9 cellular contexts compared by ENCODE assay signal in genomic region chr3:186636536-186636935, GRCh38. TPM values are rescaled to one million over a fixed set of nuclear protein-coding genes. Genes with fewer than 3 reads are reported as not detected.
"Had no signal": no experiment of that assay in that cellular context is flagged by ENCODE, and none has a peak within 500 bp of the region (broad histone marks: within the 10 kb centered on the region; RNA-seq: fewer than 3 reads in every experiment).

No MANE protein-coding gene starts in this region.

- H3K4me3 Mint-ChIP-seq: IgD-negative memory B cell had no signal

- FAIRE-seq: HepG2, HTR-8/SVneo, K562 had no signal

- H3K27ac ChIP-seq: HL-60 had no signal

- ATAC-seq: HepG2, K562 had no signal

- H3K27ac Mint-ChIP-seq: IgD-negative memory B cell had no signal

- H3K4me3 ChIP-seq: K562 had no signal

- H3K4me1 Mint-ChIP-seq: IgD-negative memory B cell had no signal

- DNase-seq: IMR-90, KBM-7, KG1 had no signal

RNA-seq across cellular contexts. Expression of gene FETUB, which starts 3.7 kb away (rescaled TPM):
- total RNA-seq: HT-29, IMR-90, K562 had no signal
- polyA plus RNA-seq: IgD-negative memory B cell, IMR-90, K562 had no signal

RNA-seq across cellular contexts. Expression of gene AHSG, which starts 23.7 kb away (rescaled TPM):
- total RNA-seq: HT-29, IMR-90 had no signal
- polyA plus RNA-seq: IgD-negative memory B cell, IMR-90, K562 had no signal

RNA-seq across cellular contexts. Expression of gene HRG, which starts 29.3 kb away (rescaled TPM):
- total RNA-seq: HT-29, IMR-90, K562 had no signal
- polyA plus RNA-seq: IgD-negative memory B cell, IMR-90, K562 had no signal
